ENCODE assay signal across 19 cellular contexts in the genomic region with DNA sequence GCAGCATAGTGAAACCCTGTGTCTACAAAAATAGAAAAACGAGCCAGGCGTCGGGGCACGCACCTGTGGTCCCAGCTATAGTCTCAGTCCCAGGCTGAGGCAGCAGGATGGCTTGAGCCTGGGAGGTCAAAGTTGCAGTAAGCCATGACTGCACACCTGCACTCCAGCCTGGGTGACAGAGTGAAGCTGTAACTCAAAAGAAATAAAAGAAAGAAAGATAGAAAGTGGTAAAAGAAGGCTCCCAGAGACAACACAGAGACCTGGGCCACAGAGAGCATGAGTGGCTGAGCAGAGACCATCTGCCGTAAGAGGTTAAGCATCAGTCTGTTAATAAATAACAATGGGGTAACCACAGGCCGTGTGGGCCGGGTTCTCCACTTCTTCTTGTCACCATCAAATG. TPM values are rescaled to one million over a fixed set of nuclear protein-coding genes. Genes with fewer than 3 reads are reported as not detected.
DNase-seq lines count a peak whose midpoint lies in the region; ATAC-seq, FAIRE-seq and TF ChIP-seq lines count a peak whose summit lies in the region.
"Had no signal": no experiment of that assay in that cellular context is flagged by ENCODE, and none has a peak within 500 bp of the region (broad histone marks: within the 10 kb centered on the region; RNA-seq: fewer than 3 reads in every experiment).

No MANE protein-coding gene starts in this region.

- TF ChIP-seq CTCF in OCI-LY3 (IDR thresholded peaks at IDR 0.05; ENCODE audit: low read depth, low read length) (no peak), sigmoid colon (IDR thresholded peaks at IDR 0.05) (no peak), D721Med (IDR thresholded peaks at IDR 0.05; ENCODE audit: insufficient read depth, missing control alignments) (no peak)

- H3K9me3 ChIP-seq in OCI-LY3 (ENCODE audit: insufficient read depth, low read length) (no peaks in the 10 kb centered on the region), sigmoid colon (no peaks in the 10 kb centered on the region)
- H3K9me3 ChIP-seq: heart left ventricle, left ventricle myocardium inferior, tibial nerve had no signal

- peaks cover 11% of the 10 kb centered on the region for H3K36me3 ChIP-seq in OCI-LY3 (replicated peaks; ENCODE audit: low read depth, low read length)
- H3K36me3 ChIP-seq in sigmoid colon, result peaks cover 0 to 45% (median 11%) of the 10 kb centered on the region in 4 donors

- WGBS in sigmoid colon, 2 donors, result 84 to 87% methylated on average over 7 of the region's 7 CpGs

- H3K79me2 ChIP-seq in OCI-LY3 (ENCODE audit: low read length), result no peaks in the 10 kb centered on the region

- H3K4me2 ChIP-seq in OCI-LY3 (ENCODE audit: low read length), result peak overlapping the region; percentile 38

- DNase-seq in Caki2 (ENCODE audit: low read depth) (peak; percentile 47), sigmoid colon (no peak), DMS79 (lab: John Stamatoyannopoulos, UW) (no peak), SKM-1 treated with dmso at 0.1 percent for 144 hours (lab: John Stamatoyannopoulos, UW; ENCODE audit: unreplicated experiment) (no peak), D721Med (ENCODE audit: insufficient read length, low spot score) (no peak)
- DNase-seq: caudate nucleus, left ventricle myocardium inferior, NCI-H1092, SHP77 had no signal

- peak overlapping the region; percentile 38 for H3K27ac ChIP-seq in OCI-LY3 (ENCODE audit: low read length)
- H3K27ac ChIP-seq in sigmoid colon, result no peak overlapping the region
- H3K27ac ChIP-seq: heart left ventricle, left ventricle myocardium inferior, tibial nerve had no signal

- no peaks in the 10 kb centered on the region for H3K27me3 ChIP-seq in OCI-LY3 (ENCODE audit: low read depth, low read length)
- H3K27me3 ChIP-seq in sigmoid colon, result no peaks in the 10 kb centered on the region
- H3K27me3 ChIP-seq: heart left ventricle, tibial nerve had no signal

- no peak overlapping the region for H2AFZ ChIP-seq in OCI-LY3 (ENCODE audit: low read depth, low read length)

- TF ChIP-seq EP300 in sigmoid colon (IDR thresholded peaks at IDR 0.05), result no peak

- intact Hi-C loops in sigmoid colon (cut with DNase I), result no loop called here

- no peaks in the 10 kb centered on the region for H4K20me1 ChIP-seq in OCI-LY3 (ENCODE audit: insufficient read depth, low read length)

- no peak for FAIRE-seq in D721Med (lab: Jason Lieb, UNC)
- FAIRE-seq: A204.1, TTC549 had no signal

- H3K4me1 ChIP-seq in OCI-LY3 (ENCODE audit: low read length) (peaks cover 23% of the 10 kb centered on the region), sigmoid colon (peaks cover 0 to 12% (median 0%) of the 10 kb centered on the region in 4 donors)

- ATAC-seq in GM19438 (IDR thresholded peaks at IDR 0.05; ENCODE audit: low read depth, unreplicated experiment) (peak; percentile 89), HG02970 (IDR thresholded peaks at IDR 0.05; ENCODE audit: low FRiP score, unreplicated experiment) (peak; percentile 71)

- in situ Hi-C loops in Caki2 (cut with HindIII; ENCODE audit: low pct_unique_long_range_greater_than_20kb, low sequenced_read_pairs), result no loop called here

- H3K4me3 ChIP-seq in OCI-LY3 (ENCODE audit: low read length), result peak overlapping the region; percentile 6; the same call in 1 of the 2 replicates
- H3K4me3 ChIP-seq in sigmoid colon, result no peak overlapping the region
- H3K4me3 ChIP-seq: heart left ventricle, left ventricle myocardium inferior, tibial nerve had no signal

- no peak for TF ChIP-seq POLR2A in sigmoid colon (IDR thresholded peaks at IDR 0.05)

- H3K9ac ChIP-seq in OCI-LY3 (ENCODE audit: low read length), result no peak overlapping the region

RNA-seq across cellular contexts. Expression of a gene that starts 15.3 kb away (rescaled TPM):
- total RNA-seq in Caki2 (2014; rRNA removed; shearing (Covaris generic); ENCODE audit: low replicate concordance), result 11.6 and 22.3 TPM in 2 replicates
- total RNA-seq in sigmoid colon, result 10 to 100 TPM; 15.8 to 42.9 (median 24.0) TPM
- 10 to 100 TPM in 2 of 3 donors, 1 to 10 TPM in 1; 9.5 to 46.2 (median 16.2) TPM for polyA plus RNA-seq in sigmoid colon

RNA-seq across cellular contexts. Expression of a gene that starts 15.5 kb away (rescaled TPM):
- 35.9 and 68.3 TPM in 2 replicates for total RNA-seq in Caki2 (2014; rRNA removed; shearing (Covaris generic); ENCODE audit: low replicate concordance)
- 10 to 100 TPM; 14.1 to 28.2 (median 22.1) TPM for total RNA-seq in sigmoid colon
- 10 to 100 TPM in 1 of 3 donors, 1 to 10 TPM in 2; 6.0 to 23.4 (median 6.9) TPM for polyA plus RNA-seq in sigmoid colon

RNA-seq across cellular contexts. Expression of a gene that starts 31.3 kb away (rescaled TPM):
- total RNA-seq in Caki2 (2014; rRNA removed; shearing (Covaris generic); ENCODE audit: low replicate concordance), result not detected in 2 replicates
- total RNA-seq in sigmoid colon, result not detected
- polyA plus RNA-seq in sigmoid colon, result not detected
- total RNA-seq: H4, HT-29, NCI-H460 had no signal

RNA-seq across cellular contexts. Expression of a gene that starts 43.8 kb away (rescaled TPM):
- 0.37 and 1.9 TPM in 2 replicates for total RNA-seq in Caki2 (2014; rRNA removed; shearing (Covaris generic); ENCODE audit: low replicate concordance)
- not detected for total RNA-seq in sigmoid colon
- under 1 TPM in 1 of 3 donors, not detected in 2; 0.04 TPM for polyA plus RNA-seq in sigmoid colon
- total RNA-seq: heart left ventricle, left ventricle myocardium inferior, tibial nerve had no signal
- polyA plus RNA-seq: heart left ventricle had no signal

RNA-seq across cellular contexts. Expression of a gene that starts 47.7 kb away (rescaled TPM):
- 107 and 131 TPM in 2 replicates for total RNA-seq in Caki2 (2014; rRNA removed; shearing (Covaris generic); ENCODE audit: low replicate concordance)
- total RNA-seq in sigmoid colon, result 10 to 100 TPM; 22.8 to 76.6 (median 46.7) TPM
- 100 to 1,000 TPM in 1 of 3 donors, 10 to 100 TPM in 2; 25.8 to 116 (median 32.1) TPM for polyA plus RNA-seq in sigmoid colon
